1 cellular context compared by ENCODE assay signal in the genomic region with DNA sequence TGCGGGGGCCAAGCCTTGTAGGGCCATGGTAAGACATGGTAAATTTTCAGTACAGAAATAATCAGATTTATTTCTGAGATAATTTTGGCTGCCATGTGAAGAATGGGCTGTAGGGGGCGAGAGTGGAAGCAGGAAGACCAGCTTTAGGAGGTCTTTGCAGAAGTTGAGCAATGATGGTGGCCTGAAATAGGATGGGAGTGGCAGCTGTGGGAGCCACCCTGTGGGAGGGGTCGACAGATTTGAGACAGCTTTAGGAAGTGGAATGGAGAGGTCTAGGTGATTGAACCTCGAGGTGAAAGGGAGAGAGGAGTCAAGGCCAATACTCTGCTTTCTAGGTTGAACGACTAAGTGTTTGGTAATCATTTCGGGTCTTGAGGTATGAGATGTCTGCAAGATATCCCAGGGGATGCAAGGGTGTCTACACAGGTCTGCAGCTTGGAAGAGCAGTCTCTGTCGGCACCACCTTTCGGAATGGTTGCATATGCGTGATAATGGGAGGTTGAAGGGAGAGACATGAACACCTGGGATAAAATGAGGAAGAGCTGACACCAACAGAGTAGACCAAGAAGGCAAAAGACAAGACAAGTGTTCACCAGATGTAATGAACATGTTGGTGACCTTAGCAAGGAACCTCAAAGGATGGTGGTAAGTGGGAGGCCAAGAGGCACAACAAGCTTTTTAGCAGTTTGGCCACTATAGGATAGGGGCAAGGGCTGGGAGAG.
A peak's percentile ranks its signal among the peaks of the same experiment; 100 is the strongest.
TF ChIP-seq lines count a peak whose summit lies in the region.

No MANE protein-coding gene starts in this region.

TF ChIP-seq in HepG2, 621 proteins besides CTCF, POLR2A, EP300 and RAD21 (continued from another document and continues in another):
- no peak for TF ChIP-seq HNF1B (CRISPR knock-in tag; IDR thresholded peaks at IDR 0.05)
- TF ChIP-seq, protein P1, sequence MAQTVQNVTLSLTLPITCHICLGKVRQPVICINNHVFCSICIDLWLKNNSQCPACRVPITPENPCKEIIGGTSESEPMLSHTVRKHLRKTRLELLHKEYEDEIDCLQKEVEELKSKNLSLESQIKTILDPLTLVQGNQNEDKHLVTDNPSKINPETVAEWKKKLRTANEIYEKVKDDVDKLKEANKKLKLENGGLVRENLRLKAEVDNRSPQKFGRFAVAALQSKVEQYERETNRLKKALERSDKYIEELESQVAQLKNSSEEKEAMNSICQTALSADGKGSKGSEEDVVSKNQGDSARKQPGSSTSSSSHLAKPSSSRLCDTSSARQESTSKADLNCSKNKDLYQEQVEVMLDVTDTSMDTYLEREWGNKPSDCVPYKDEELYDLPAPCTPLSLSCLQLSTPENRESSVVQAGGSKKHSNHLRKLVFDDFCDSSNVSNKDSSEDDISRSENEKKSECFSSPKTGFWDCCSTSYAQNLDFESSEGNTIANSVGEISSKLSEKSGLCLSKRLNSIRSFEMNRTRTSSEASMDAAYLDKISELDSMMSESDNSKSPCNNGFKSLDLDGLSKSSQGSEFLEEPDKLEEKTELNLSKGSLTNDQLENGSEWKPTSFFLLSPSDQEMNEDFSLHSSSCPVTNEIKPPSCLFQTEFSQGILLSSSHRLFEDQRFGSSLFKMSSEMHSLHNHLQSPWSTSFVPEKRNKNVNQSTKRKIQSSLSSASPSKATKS (CRISPR knock-in tag; IDR thresholded peaks at IDR 0.05) = no peak
- no peak for TF ChIP-seq ZNF446 (CRISPR knock-in tag; IDR thresholded peaks at IDR 0.05)
- peak; percentile 44; the same call in 1 of the 2 replicates for TF ChIP-seq ZBTB7B (CRISPR knock-in tag; IDR thresholded peaks at IDR 0.05)
- TF ChIP-seq, protein P2, sequence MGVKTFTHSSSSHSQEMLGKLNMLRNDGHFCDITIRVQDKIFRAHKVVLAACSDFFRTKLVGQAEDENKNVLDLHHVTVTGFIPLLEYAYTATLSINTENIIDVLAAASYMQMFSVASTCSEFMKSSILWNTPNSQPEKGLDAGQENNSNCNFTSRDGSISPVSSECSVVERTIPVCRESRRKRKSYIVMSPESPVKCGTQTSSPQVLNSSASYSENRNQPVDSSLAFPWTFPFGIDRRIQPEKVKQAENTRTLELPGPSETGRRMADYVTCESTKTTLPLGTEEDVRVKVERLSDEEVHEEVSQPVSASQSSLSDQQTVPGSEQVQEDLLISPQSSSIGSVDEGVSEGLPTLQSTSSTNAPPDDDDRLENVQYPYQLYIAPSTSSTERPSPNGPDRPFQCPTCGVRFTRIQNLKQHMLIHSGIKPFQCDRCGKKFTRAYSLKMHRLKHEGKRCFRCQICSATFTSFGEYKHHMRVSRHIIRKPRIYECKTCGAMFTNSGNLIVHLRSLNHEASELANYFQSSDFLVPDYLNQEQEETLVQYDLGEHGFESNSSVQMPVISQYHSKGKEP (CRISPR knock-in tag; IDR thresholded peaks at IDR 0.05) = no peak
- no peak; the same call in 1 of the 2 replicates for TF ChIP-seq ZNF580 (CRISPR knock-in tag; IDR thresholded peaks at IDR 0.05; ENCODE audit: borderline replicate concordance, low read depth)
- TF ChIP-seq ARNT (IDR thresholded peaks at IDR 0.05) = no peak
- no peak for TF ChIP-seq ZNF496 (CRISPR knock-in tag; IDR thresholded peaks at IDR 0.05; ENCODE audit: insufficient replicate concordance)
- no peak for TF ChIP-seq SKI (IDR thresholded peaks at IDR 0.05; ENCODE audit: partially characterized antibody)
- TF ChIP-seq ZEB1 (IDR thresholded peaks at IDR 0.05; ENCODE audit: insufficient replicate concordance, low read depth) = no peak
- TF ChIP-seq, protein P3, sequence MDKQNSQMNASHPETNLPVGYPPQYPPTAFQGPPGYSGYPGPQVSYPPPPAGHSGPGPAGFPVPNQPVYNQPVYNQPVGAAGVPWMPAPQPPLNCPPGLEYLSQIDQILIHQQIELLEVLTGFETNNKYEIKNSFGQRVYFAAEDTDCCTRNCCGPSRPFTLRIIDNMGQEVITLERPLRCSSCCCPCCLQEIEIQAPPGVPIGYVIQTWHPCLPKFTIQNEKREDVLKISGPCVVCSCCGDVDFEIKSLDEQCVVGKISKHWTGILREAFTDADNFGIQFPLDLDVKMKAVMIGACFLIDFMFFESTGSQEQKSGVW (CRISPR knock-in tag; IDR thresholded peaks at IDR 0.05; ENCODE audit: borderline replicate concordance) = no peak
- TF ChIP-seq WIZ (CRISPR knock-in tag; IDR thresholded peaks at IDR 0.05) = no peak
- no peak for TF ChIP-seq SP1 (IDR thresholded peaks at IDR 0.05)
- peak; percentile 42; the same call in 1 of the 2 replicates for TF ChIP-seq SP1 (CRISPR knock-in tag; IDR thresholded peaks at IDR 0.05)
- TF ChIP-seq ZNF180 (CRISPR knock-in tag; IDR thresholded peaks at IDR 0.05; ENCODE audit: borderline replicate concordance, low read depth) = no peak
- TF ChIP-seq, protein P4, sequence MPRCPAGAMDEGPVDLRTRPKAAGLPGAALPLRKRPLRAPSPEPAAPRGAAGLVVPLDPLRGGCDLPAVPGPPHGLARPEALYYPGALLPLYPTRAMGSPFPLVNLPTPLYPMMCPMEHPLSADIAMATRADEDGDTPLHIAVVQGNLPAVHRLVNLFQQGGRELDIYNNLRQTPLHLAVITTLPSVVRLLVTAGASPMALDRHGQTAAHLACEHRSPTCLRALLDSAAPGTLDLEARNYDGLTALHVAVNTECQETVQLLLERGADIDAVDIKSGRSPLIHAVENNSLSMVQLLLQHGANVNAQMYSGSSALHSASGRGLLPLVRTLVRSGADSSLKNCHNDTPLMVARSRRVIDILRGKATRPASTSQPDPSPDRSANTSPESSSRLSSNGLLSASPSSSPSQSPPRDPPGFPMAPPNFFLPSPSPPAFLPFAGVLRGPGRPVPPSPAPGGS (CRISPR knock-in tag; IDR thresholded peaks at IDR 0.05) = no peak
- no peak for TF ChIP-seq RBAK (CRISPR knock-in tag; IDR thresholded peaks at IDR 0.05)
- no peak for TF ChIP-seq ZNF33B (CRISPR knock-in tag; IDR thresholded peaks at IDR 0.05)
- TF ChIP-seq EHMT2 (IDR thresholded peaks at IDR 0.05; ENCODE audit: borderline replicate concordance, low read depth, low read length) = no peak
- TF ChIP-seq KIAA2018 (CRISPR knock-in tag; IDR thresholded peaks at IDR 0.05; ENCODE audit: borderline replicate concordance) = no peak
- TF ChIP-seq, protein P5, sequence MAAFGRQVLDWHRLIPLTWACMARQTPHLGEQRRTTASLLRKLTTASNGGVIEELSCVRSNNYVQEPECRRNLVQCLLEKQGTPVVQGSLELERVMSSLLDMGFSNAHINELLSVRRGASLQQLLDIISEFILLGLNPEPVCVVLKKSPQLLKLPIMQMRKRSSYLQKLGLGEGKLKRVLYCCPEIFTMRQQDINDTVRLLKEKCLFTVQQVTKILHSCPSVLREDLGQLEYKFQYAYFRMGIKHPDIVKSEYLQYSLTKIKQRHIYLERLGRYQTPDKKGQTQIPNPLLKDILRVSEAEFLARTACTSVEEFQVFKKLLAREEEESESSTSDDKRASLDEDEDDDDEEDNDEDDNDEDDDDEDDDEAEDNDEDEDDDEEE (CRISPR knock-in tag; IDR thresholded peaks at IDR 0.05) = no peak
- TF ChIP-seq HMGA1 (CRISPR knock-in tag; conservative IDR thresholded peaks at IDR 0.05) = no peak
- TF ChIP-seq NRL (CRISPR knock-in tag; IDR thresholded peaks at IDR 0.05; ENCODE audit: borderline replicate concordance) = no peak
- TF ChIP-seq KDM1A (CRISPR knock-in tag; IDR thresholded peaks at IDR 0.05) = no peak
- no peak for TF ChIP-seq ZFYVE20 (CRISPR knock-in tag; IDR thresholded peaks at IDR 0.05; ENCODE audit: borderline replicate concordance, low read depth)
- peak; percentile 30; the same call in 1 of the 2 replicates for TF ChIP-seq ZMYM4 (CRISPR knock-in tag; IDR thresholded peaks at IDR 0.05)
- no peak for TF ChIP-seq SNAPC4 (CRISPR knock-in tag; IDR thresholded peaks at IDR 0.05)
- no peak for TF ChIP-seq ZNF782 (CRISPR knock-in tag; IDR thresholded peaks at IDR 0.05; ENCODE audit: borderline replicate concordance)
- 0 out of 2 replicates have a peak, but pooled peaks have one; percentile 41 for TF ChIP-seq ZFP1 (CRISPR knock-in tag; IDR thresholded peaks at IDR 0.05)
- no peak for TF ChIP-seq BRD4 (CRISPR knock-in tag; IDR thresholded peaks at IDR 0.05)
- TF ChIP-seq CHD4 (IDR thresholded peaks at IDR 0.05; ENCODE audit: borderline replicate concordance, low read length) = no peak
- TF ChIP-seq AKAP8 (CRISPR knock-in tag; IDR thresholded peaks at IDR 0.05) = no peak
